Comparison of ENCODE assay signal across 18 cellular contexts in genomic region chr6:13212096-13212495, GRCh38.
"Had no signal": no experiment of that assay in that cellular context is flagged by ENCODE, and none has a peak within 500 bp of the region (broad histone marks: within the 10 kb centered on the region; RNA-seq: fewer than 3 reads in every experiment).

No MANE protein-coding gene starts in this region.

- DNase-seq: colonic mucosa; cortex of kidney; dermis blood vessel endothelial cell; dorsolateral prefrontal cortex; effector CD4-positive, alpha-beta T cell; effector CD8-positive, alpha-beta T cell; effector memory CD4-positive, alpha-beta T cell; effector memory CD8-positive, alpha-beta T cell; endodermal cell; erythroblast; esophagus squamous epithelium; foreskin fibroblast; foreskin keratinocyte; foreskin melanocyte; gastrocnemius medialis; glutamatergic neuron; heart left ventricle; heart right ventricle had no signal
